Comparison of ENCODE assay signal across 2 cellular contexts in the genomic region with DNA sequence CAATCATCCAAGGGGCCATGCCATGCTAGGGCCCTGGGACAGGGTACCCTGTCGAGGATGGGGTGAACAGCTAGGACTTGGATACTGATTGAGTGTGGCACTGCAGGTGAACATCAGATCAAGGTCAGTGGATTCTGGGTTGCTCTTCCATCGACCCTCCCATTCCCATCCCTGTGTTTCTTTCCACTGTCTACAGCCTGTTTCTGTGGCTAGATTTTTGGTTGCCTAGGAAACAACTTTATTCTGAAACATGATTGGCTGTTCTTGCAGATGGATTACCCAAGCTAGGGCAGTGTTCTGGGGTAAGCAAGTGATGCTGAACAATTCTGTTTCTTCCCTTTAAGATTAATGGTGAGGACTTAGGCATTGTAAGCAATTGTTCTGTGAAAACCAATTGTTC.
TF ChIP-seq lines count a peak whose summit lies in the region.

No MANE protein-coding gene starts in this region.

TF ChIP-seq in SK-N-SH treated with all-trans-retinoic acid at 6 μM for 48 hours, 23 proteins besides CTCF, POLR2A, EP300 and RAD21 (continued from another document):
- TF ChIP-seq, protein P1, sequence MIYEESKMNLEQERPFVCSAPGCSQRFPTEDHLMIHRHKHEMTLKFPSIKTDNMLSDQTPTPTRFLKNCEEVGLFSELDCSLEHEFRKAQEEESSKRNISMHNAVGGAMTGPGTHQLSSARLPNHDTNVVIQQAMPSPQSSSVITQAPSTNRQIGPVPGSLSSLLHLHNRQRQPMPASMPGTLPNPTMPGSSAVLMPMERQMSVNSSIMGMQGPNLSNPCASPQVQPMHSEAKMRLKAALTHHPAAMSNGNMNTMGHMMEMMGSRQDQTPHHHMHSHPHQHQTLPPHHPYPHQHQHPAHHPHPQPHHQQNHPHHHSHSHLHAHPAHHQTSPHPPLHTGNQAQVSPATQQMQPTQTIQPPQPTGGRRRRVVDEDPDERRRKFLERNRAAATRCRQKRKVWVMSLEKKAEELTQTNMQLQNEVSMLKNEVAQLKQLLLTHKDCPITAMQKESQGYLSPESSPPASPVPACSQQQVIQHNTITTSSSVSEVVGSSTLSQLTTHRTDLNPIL (CRISPR knock-in tag; IDR thresholded peaks at IDR 0.05; ENCODE audit: low read depth): no peak
- no peak for TF ChIP-seq ISL1 (CRISPR knock-in tag; IDR thresholded peaks at IDR 0.05)

TF ChIP-seq in WTC11, 78 proteins besides CTCF, POLR2A, EP300 and RAD21 (continued from another document):
- TF ChIP-seq, protein P2, sequence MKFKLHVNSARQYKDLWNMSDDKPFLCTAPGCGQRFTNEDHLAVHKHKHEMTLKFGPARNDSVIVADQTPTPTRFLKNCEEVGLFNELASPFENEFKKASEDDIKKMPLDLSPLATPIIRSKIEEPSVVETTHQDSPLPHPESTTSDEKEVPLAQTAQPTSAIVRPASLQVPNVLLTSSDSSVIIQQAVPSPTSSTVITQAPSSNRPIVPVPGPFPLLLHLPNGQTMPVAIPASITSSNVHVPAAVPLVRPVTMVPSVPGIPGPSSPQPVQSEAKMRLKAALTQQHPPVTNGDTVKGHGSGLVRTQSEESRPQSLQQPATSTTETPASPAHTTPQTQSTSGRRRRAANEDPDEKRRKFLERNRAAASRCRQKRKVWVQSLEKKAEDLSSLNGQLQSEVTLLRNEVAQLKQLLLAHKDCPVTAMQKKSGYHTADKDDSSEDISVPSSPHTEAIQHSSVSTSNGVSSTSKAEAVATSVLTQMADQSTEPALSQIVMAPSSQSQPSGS (CRISPR knock-in tag; IDR thresholded peaks at IDR 0.05; ENCODE audit: borderline replicate concordance, low read depth): no peak
- TF ChIP-seq ZNF416 (CRISPR knock-in tag; IDR thresholded peaks at IDR 0.05) (no peak), TEAD4 (CRISPR knock-in tag; IDR thresholded peaks at IDR 0.05) (no peak), ZNF219 (CRISPR knock-in tag; IDR thresholded peaks at IDR 0.05; ENCODE audit: borderline replicate concordance) (no peak)
- TF ChIP-seq, protein P3, sequence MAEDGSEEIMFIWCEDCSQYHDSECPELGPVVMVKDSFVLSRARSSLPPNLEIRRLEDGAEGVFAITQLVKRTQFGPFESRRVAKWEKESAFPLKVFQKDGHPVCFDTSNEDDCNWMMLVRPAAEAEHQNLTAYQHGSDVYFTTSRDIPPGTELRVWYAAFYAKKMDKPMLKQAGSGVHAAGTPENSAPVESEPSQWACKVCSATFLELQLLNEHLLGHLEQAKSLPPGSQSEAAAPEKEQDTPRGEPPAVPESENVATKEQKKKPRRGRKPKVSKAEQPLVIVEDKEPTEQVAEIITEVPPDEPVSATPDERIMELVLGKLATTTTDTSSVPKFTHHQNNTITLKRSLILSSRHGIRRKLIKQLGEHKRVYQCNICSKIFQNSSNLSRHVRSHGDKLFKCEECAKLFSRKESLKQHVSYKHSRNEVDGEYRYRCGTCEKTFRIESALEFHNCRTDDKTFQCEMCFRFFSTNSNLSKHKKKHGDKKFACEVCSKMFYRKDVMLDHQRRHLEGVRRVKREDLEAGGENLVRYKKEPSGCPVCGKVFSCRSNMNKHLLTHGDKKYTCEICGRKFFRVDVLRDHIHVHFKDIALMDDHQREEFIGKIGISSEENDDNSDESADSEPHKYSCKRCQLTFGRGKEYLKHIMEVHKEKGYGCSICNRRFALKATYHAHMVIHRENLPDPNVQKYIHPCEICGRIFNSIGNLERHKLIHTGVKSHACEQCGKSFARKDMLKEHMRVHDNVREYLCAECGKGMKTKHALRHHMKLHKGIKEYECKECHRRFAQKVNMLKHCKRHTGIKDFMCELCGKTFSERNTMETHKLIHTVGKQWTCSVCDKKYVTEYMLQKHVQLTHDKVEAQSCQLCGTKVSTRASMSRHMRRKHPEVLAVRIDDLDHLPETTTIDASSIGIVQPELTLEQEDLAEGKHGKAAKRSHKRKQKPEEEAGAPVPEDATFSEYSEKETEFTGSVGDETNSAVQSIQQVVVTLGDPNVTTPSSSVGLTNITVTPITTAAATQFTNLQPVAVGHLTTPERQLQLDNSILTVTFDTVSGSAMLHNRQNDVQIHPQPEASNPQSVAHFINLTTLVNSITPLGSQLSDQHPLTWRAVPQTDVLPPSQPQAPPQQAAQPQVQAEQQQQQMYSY (CRISPR knock-in tag; IDR thresholded peaks at IDR 0.05): no peak
- TF ChIP-seq, protein P4, sequence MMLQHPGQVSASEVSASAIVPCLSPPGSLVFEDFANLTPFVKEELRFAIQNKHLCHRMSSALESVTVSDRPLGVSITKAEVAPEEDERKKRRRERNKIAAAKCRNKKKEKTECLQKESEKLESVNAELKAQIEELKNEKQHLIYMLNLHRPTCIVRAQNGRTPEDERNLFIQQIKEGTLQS (CRISPR knock-in tag; conservative IDR thresholded peaks at IDR 0.05): no peak
- TF ChIP-seq, protein P5, sequence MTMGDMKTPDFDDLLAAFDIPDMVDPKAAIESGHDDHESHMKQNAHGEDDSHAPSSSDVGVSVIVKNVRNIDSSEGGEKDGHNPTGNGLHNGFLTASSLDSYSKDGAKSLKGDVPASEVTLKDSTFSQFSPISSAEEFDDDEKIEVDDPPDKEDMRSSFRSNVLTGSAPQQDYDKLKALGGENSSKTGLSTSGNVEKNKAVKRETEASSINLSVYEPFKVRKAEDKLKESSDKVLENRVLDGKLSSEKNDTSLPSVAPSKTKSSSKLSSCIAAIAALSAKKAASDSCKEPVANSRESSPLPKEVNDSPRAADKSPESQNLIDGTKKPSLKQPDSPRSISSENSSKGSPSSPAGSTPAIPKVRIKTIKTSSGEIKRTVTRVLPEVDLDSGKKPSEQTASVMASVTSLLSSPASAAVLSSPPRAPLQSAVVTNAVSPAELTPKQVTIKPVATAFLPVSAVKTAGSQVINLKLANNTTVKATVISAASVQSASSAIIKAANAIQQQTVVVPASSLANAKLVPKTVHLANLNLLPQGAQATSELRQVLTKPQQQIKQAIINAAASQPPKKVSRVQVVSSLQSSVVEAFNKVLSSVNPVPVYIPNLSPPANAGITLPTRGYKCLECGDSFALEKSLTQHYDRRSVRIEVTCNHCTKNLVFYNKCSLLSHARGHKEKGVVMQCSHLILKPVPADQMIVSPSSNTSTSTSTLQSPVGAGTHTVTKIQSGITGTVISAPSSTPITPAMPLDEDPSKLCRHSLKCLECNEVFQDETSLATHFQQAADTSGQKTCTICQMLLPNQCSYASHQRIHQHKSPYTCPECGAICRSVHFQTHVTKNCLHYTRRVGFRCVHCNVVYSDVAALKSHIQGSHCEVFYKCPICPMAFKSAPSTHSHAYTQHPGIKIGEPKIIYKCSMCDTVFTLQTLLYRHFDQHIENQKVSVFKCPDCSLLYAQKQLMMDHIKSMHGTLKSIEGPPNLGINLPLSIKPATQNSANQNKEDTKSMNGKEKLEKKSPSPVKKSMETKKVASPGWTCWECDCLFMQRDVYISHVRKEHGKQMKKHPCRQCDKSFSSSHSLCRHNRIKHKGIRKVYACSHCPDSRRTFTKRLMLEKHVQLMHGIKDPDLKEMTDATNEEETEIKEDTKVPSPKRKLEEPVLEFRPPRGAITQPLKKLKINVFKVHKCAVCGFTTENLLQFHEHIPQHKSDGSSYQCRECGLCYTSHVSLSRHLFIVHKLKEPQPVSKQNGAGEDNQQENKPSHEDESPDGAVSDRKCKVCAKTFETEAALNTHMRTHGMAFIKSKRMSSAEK (CRISPR knock-in tag; IDR thresholded peaks at IDR 0.05; ENCODE audit: borderline replicate concordance): no peak
- TF ChIP-seq, protein P6, sequence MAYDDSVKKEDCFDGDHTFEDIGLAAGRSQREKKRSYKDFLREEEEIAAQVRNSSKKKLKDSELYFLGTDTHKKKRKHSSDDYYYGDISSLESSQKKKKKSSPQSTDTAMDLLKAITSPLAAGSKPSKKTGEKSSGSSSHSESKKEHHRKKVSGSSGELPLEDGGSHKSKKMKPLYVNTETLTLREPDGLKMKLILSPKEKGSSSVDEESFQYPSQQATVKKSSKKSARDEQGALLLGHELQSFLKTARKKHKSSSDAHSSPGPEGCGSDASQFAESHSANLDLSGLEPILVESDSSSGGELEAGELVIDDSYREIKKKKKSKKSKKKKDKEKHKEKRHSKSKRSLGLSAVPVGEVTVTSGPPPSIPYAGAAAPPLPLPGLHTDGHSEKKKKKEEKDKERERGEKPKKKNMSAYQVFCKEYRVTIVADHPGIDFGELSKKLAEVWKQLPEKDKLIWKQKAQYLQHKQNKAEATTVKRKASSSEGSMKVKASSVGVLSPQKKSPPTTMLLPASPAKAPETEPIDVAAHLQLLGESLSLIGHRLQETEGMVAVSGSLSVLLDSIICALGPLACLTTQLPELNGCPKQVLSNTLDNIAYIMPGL (CRISPR knock-in tag; IDR thresholded peaks at IDR 0.05): no peak
